16 cellular contexts compared by ENCODE assay signal in genomic region chr1:15797614-15798390, GRCh38. TPM values are rescaled to one million over a fixed set of nuclear protein-coding genes. Genes with fewer than 3 reads are reported as not detected.
DNase-seq lines count a peak whose midpoint lies in the region; TF ChIP-seq lines count a peak whose summit lies in the region.
"Had no signal": no experiment of that assay in that cellular context is flagged by ENCODE, and none has a peak within 500 bp of the region (broad histone marks: within the 10 kb centered on the region; RNA-seq: fewer than 3 reads in every experiment).

No MANE protein-coding gene starts in this region.

- H3K4me3 ChIP-seq in fibroblast of lung (replicated peaks in 1 of 4; ENCODE audit: control extremely low read depth in 1 of 4, insufficient read depth in 1 of 4, low read depth in 3 of 4, low read length in 4 of 4) (no peak overlapping the region), stomach (no peak overlapping the region)

- no peak overlapping the region for H3K4me2 ChIP-seq in fibroblast of lung (ENCODE audit: extremely low read depth, insufficient read depth, low read length)

- POLR2A ChIA-PET in activated CD4-positive, alpha-beta memory T cell treated with anti-CD3 and anti-CD28 coated beads, Interleukin-2, amount 10 ng/mL, durations not matched to agents 7 days and 5 days (lab: Charles Lee), result no interaction called here

- H4K20me1 ChIP-seq in fibroblast of lung (ENCODE audit: control insufficient read depth, extremely low read depth, insufficient read depth, low read length), result no peaks in the 10 kb centered on the region

- TF ChIP-seq CTCF in fibroblast of lung (conservative IDR thresholded peaks at IDR 0.05 in 1 of 2, IDR thresholded peaks at IDR 0.05 in 1 of 2; ENCODE audit: low read depth in 1 of 2, low read length in 2 of 2), result no peak
- TF ChIP-seq CTCF in stomach (IDR thresholded peaks at IDR 0.05), result no peak

- 46 to 64% (median 54%) methylated on average over 14 of the region's 14 CpGs for WGBS in stomach, 5 donors

- no peaks in the 10 kb centered on the region for H3K4me1 Mint-ChIP-seq in activated CD4-positive, alpha-beta memory T cell treated with anti-CD3 and anti-CD28 coated beads, Interleukin-2, amount 10 ng/mL, durations not matched to agents 7 days and 5 days
- H3K4me1 Mint-ChIP-seq: immature natural killer cell had no signal

- H3K9me3 Mint-ChIP-seq in activated CD4-positive, alpha-beta memory T cell treated with anti-CD3 and anti-CD28 coated beads, Interleukin-2, amount 10 ng/mL, durations not matched to agents 7 days and 5 days, result no peaks in the 10 kb centered on the region
- H3K9me3 Mint-ChIP-seq: activated T-helper 2 cell treated with anti-CD3 and anti-CD28 coated beads, Interferon-gamma antibody, Interleukin-2, Interleukin-4, amounts not matched to agents 10 μg/mL and 5 μg/mL and 100 μg/mL, durations not matched to agents 14 hours and 24 hours and 36 hours; CD8-positive, alpha-beta T cell; immature natural killer cell had no signal

- H3K4me1 ChIP-seq in fibroblast of lung (ENCODE audit: control insufficient read depth, extremely low read depth, insufficient read depth, low read length) (peaks cover 42% of the 10 kb centered on the region), stomach (peaks cover 34 to 78% (median 40%) of the 10 kb centered on the region in 4 donors)

- no peak overlapping the region for H3K9ac ChIP-seq in fibroblast of lung (ENCODE audit: insufficient read depth, low read length)

- H3K36me3 ChIP-seq in fibroblast of lung (ENCODE audit: control insufficient read depth, insufficient read depth, low read length) (no peaks in the 10 kb centered on the region), stomach (no peaks in the 10 kb centered on the region)

- CTCF ChIA-PET in activated CD4-positive, alpha-beta memory T cell treated with anti-CD3 and anti-CD28 coated beads, Interleukin-2, amount 10 ng/mL, durations not matched to agents 7 days and 5 days (lab: Charles Lee), result no interaction called here

- H3K27me3 ChIP-seq in fibroblast of lung (ENCODE audit: control insufficient read depth, insufficient read depth, low read length) (no peaks in the 10 kb centered on the region), stomach (no peaks in the 10 kb centered on the region)

- no peak overlapping the region for H3K27ac ChIP-seq in fibroblast of lung (ENCODE audit: insufficient read depth, low read length)
- peak overlapping the region in 3 of 5 donors; percentile 62 to 76 (median 66) for H3K27ac ChIP-seq in stomach

- no peak overlapping the region for H3K27ac Mint-ChIP-seq in activated CD4-positive, alpha-beta memory T cell treated with anti-CD3 and anti-CD28 coated beads, Interleukin-2, amount 10 ng/mL, durations not matched to agents 7 days and 5 days
- H3K27ac Mint-ChIP-seq: activated CD4-positive, alpha-beta T cell treated with anti-CD3 and anti-CD28 coated beads for 36 hours; activated T-helper 2 cell treated with anti-CD3 and anti-CD28 coated beads, Interferon-gamma antibody, Interleukin-2, Interleukin-4, amounts not matched to agents 10 μg/mL and 5 μg/mL and 100 μg/mL, durations not matched to agents 14 hours and 24 hours and 36 hours; CD8-positive, alpha-beta T cell; immature natural killer cell had no signal

- no peak overlapping the region for H2AFZ ChIP-seq in fibroblast of lung (ENCODE audit: low read length)

- H3K9me3 ChIP-seq in fibroblast of lung (ENCODE audit: control insufficient read depth, insufficient read depth, low read depth, low read length) (no peaks in the 10 kb centered on the region), stomach (no peaks in the 10 kb centered on the region)

- H3K4me3 Mint-ChIP-seq in activated CD4-positive, alpha-beta memory T cell treated with anti-CD3 and anti-CD28 coated beads, Interleukin-2, amount 10 ng/mL, durations not matched to agents 7 days and 5 days, result no peak overlapping the region
- H3K4me3 Mint-ChIP-seq: activated CD4-positive, alpha-beta T cell treated with anti-CD3 and anti-CD28 coated beads for 36 hours; CD8-positive, alpha-beta T cell; immature natural killer cell had no signal

- intact Hi-C loops in stomach (cut with DNase I; ENCODE audit: low total_unique reads), result no loop called here

- no peaks in the 10 kb centered on the region for H3K36me3 Mint-ChIP-seq in activated CD4-positive, alpha-beta memory T cell treated with anti-CD3 and anti-CD28 coated beads, Interleukin-2, amount 10 ng/mL, durations not matched to agents 7 days and 5 days (ENCODE audit: low read depth)
- H3K36me3 Mint-ChIP-seq: CD8-positive, alpha-beta T cell; immature natural killer cell had no signal

- peaks cover 6% of the 10 kb centered on the region for H3K27me3 Mint-ChIP-seq in activated CD4-positive, alpha-beta memory T cell treated with anti-CD3 and anti-CD28 coated beads, Interleukin-2, amount 10 ng/mL, durations not matched to agents 7 days and 5 days
- H3K27me3 Mint-ChIP-seq: activated CD4-positive, alpha-beta T cell treated with anti-CD3 and anti-CD28 coated beads for 36 hours had no signal

- H3K79me2 ChIP-seq in fibroblast of lung (ENCODE audit: control insufficient read depth, insufficient read depth, low read length), result no peaks in the 10 kb centered on the region

- no peak for TF ChIP-seq POLR2A in stomach (IDR thresholded peaks at IDR 0.05)

- TF ChIP-seq EP300 in stomach (IDR thresholded peaks at IDR 0.05), result no peak

- peak; percentile 40 for DNase-seq in ELR (ENCODE audit: low read depth)
- peak; percentile 38 for DNase-seq in SW480 (ENCODE audit: low spot score)
- peak; percentile 19 to 53 for DNase-seq in fibroblast of lung (ENCODE audit: low read depth in 2 of 2)
- peak; percentile 46 for DNase-seq in stomach
- no peak for DNase-seq in NOMO-1 treated with dmso at 0.1 percent for 144 hours (lab: John Stamatoyannopoulos, UW; ENCODE audit: unreplicated experiment)
- DNase-seq in middle frontal gyrus (ENCODE audit: extremely low spot score, low spot score), result no peak
- DNase-seq in NCI-H2171 treated with DMSO at 0.1 percent for 48 hours (lab: John Stamatoyannopoulos, UW), result no peak
- DNase-seq in activated CD4-positive, alpha-beta memory T cell treated with anti-CD3 and anti-CD28 coated beads, Interleukin-2, amount 10 ng/mL, durations not matched to agents 7 days and 5 days, result no peak
- DNase-seq: activated CD4-positive, alpha-beta T cell treated with anti-CD3 and anti-CD28 coated beads for 36 hours; caudate nucleus; CD8-positive, alpha-beta T cell; immature natural killer cell; NCI-H1417 treated with DMSO at 0.1 percent for 48 hours; NCI-H748 treated with DMSO at 0.1 percent for 48 hours had no signal

RNA-seq across cellular contexts. Expression of gene UQCRHL, which starts 9.6 kb away (rescaled TPM):
- 4.4 and 7.8 TPM in 2 replicates for total RNA-seq in fibroblast of lung
- polyA plus RNA-seq in fibroblast of lung, result 1.3 and 2.7 TPM in 2 replicates
- polyA plus RNA-seq in fibroblast of lung (2012), result 3.2 and 3.8 TPM in 2 replicates
- 0.63 TPM in 1 of 2 replicates, not detected in the other for polyA minus RNA-seq in fibroblast of lung (ENCODE audit: low replicate concordance)
- total RNA-seq in stomach, result 10 to 100 TPM in 1 of 5 donors, 1 to 10 TPM in 2, under 1 TPM in 1, not detected in 1; 0.58 to 11.0 (median 2.0) TPM
- 1 to 10 TPM; 2.4 to 3.4 (median 3.2) TPM for polyA plus RNA-seq in stomach
- 1 to 10 TPM; 1.5 to 1.6 TPM for total RNA-seq in activated CD4-positive, alpha-beta memory T cell treated with anti-CD3 and anti-CD28 coated beads, Interleukin-2, amount 10 ng/mL, durations not matched to agents 7 days and 5 days

RNA-seq across cellular contexts. Expression of gene FBLIM1, which starts 39.2 kb away (rescaled TPM):
- 17.3 and 27.7 TPM in 2 replicates for total RNA-seq in fibroblast of lung
- polyA plus RNA-seq in fibroblast of lung, result 35.8 and 86.2 TPM in 2 replicates
- 39.3 and 91.3 TPM in 2 replicates for polyA plus RNA-seq in fibroblast of lung (2012)
- 45.2 and 138 TPM in 2 replicates for polyA minus RNA-seq in fibroblast of lung (ENCODE audit: low replicate concordance)
- 10 to 100 TPM; 47.0 to 92.1 (median 81.3) TPM for total RNA-seq in stomach
- polyA plus RNA-seq in stomach, result 100 to 1,000 TPM in 1 of 3 donors, 10 to 100 TPM in 2; 17.5 to 128 (median 44.6) TPM
- not detected for total RNA-seq in activated CD4-positive, alpha-beta memory T cell treated with anti-CD3 and anti-CD28 coated beads, Interleukin-2, amount 10 ng/mL, durations not matched to agents 7 days and 5 days
- total RNA-seq: activated T-helper 2 cell treated with anti-CD3 and anti-CD28 coated beads, Interferon-gamma antibody, Interleukin-2, Interleukin-4, amounts not matched to agents 10 μg/mL and 5 μg/mL and 100 μg/mL, durations not matched to agents 14 hours and 24 hours and 36 hours had no signal
- polyA plus RNA-seq: immature natural killer cell had no signal

RNA-seq across cellular contexts. Expression of gene SPEN, which starts 49.7 kb away (rescaled TPM):
- total RNA-seq in fibroblast of lung, result 11.0 and 11.9 TPM in 2 replicates
- polyA plus RNA-seq in fibroblast of lung, result 3.8 and 5.1 TPM in 2 replicates
- polyA plus RNA-seq in fibroblast of lung (2012), result 13.7 and 17.6 TPM in 2 replicates
- polyA minus RNA-seq in fibroblast of lung (ENCODE audit: low replicate concordance), result 31.8 and 47.9 TPM in 2 replicates
- total RNA-seq in stomach, result 100 to 1,000 TPM in 1 of 5 donors, 10 to 100 TPM in 4; 16.8 to 114 (median 44.9) TPM
- 10 to 100 TPM in 1 of 3 donors, 1 to 10 TPM in 2; 5.6 to 14.7 (median 8.7) TPM for polyA plus RNA-seq in stomach
- total RNA-seq in activated CD4-positive, alpha-beta memory T cell treated with anti-CD3 and anti-CD28 coated beads, Interleukin-2, amount 10 ng/mL, durations not matched to agents 7 days and 5 days, result 10 to 100 TPM; 52.1 to 52.5 TPM

RNA-seq across cellular contexts. Expression of gene TMEM82, which starts 55.5 kb away (rescaled TPM):
- not detected in 2 replicates for total RNA-seq in fibroblast of lung
- polyA plus RNA-seq in fibroblast of lung, result not detected in 2 replicates
- polyA plus RNA-seq in fibroblast of lung (2012), result not detected in 2 replicates
- polyA minus RNA-seq in fibroblast of lung (ENCODE audit: low replicate concordance), result not detected in 2 replicates
- 1 to 10 TPM in 2 of 5 donors, not detected in 3; 2.2 to 4.9 TPM for total RNA-seq in stomach
- under 1 TPM in 2 of 3 donors, not detected in 1; 0.10 to 0.75 TPM for polyA plus RNA-seq in stomach
- not detected for total RNA-seq in activated CD4-positive, alpha-beta memory T cell treated with anti-CD3 and anti-CD28 coated beads, Interleukin-2, amount 10 ng/mL, durations not matched to agents 7 days and 5 days
- total RNA-seq: activated CD4-positive, alpha-beta T cell treated with anti-CD3 and anti-CD28 coated beads for 36 hours; activated T-helper 2 cell treated with anti-CD3 and anti-CD28 coated beads, Interferon-gamma antibody, Interleukin-2, Interleukin-4, amounts not matched to agents 10 μg/mL and 5 μg/mL and 100 μg/mL, durations not matched to agents 14 hours and 24 hours and 36 hours; CD8-positive, alpha-beta T cell; myocyte had no signal
- polyA plus RNA-seq: immature natural killer cell had no signal

Comparison
In these comparisons a context has a peak if more than half of its experiments do, and no peak if none do; other contexts are left out.
1. DNase-seq: peak in ELR (single experiment), SW480 (single experiment), fibroblast of lung (2 of 2) and stomach (single experiment); none in NOMO-1 treated with dmso at 0.1 percent for 144 hours (single experiment), middle frontal gyrus (single experiment), NCI-H2171 treated with DMSO at 0.1 percent for 48 hours (single experiment) and activated CD4-positive, alpha-beta memory T cell treated with anti-CD3 and anti-CD28 coated beads, Interleukin-2, amount 10 ng/mL, durations not matched to agents 7 days and 5 days (single experiment).
2. RNA of gene FBLIM1, which starts 39.2 kb away (total RNA-seq): 47.0 to 92.1 TPM in stomach and 17.3 to 27.7 TPM in fibroblast of lung; not detected in activated CD4-positive, alpha-beta memory T cell treated with anti-CD3 and anti-CD28 coated beads, Interleukin-2, amount 10 ng/mL, durations not matched to agents 7 days and 5 days; every median in the first group is over 10 times any median in the second.